10 cellular contexts compared by ENCODE assay signal in the genomic region with DNA sequence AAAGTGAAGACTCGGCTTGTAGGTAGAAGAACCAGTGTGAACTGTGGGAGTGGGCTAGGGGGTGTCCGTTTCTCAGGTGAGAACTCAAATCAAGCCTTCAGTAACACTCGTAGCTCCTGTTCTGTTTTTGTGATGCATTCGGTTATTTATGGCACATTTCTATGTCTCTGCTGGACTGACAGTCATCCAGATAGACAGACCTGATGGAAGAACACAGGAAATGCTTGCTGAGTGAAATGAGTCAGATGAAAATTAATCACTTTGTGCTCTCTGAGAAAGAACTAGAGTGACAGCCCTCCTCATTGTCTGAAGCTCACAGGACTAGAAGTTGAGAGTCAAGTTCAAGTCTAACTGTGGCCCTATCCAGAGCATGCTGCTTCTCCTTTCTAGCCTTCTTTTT.
DNase-seq lines count a peak whose midpoint lies in the region; ATAC-seq and TF ChIP-seq lines count a peak whose summit lies in the region.
"Had no signal": no experiment of that assay in that cellular context is flagged by ENCODE, and none has a peak within 500 bp of the region (broad histone marks: within the 10 kb centered on the region; RNA-seq: fewer than 3 reads in every experiment).

No MANE protein-coding gene starts in this region.

- no peaks in the 10 kb centered on the region for H3K36me3 Mint-ChIP-seq in T-helper 1 cell treated with Interleukin-12 subunit alpha and Interleukin-12 subunit beta and Interleukin-4 antibody, amounts not matched to agents 30 μg/mL and 1 μg/mL, for 36 hours (ENCODE audit: low read depth)
- H3K36me3 Mint-ChIP-seq in immature natural killer cell, result no peaks in the 10 kb centered on the region

- no peak overlapping the region for H3K4me3 Mint-ChIP-seq in T-helper 1 cell treated with Interleukin-12 subunit alpha and Interleukin-12 subunit beta and Interleukin-4 antibody, amounts not matched to agents 30 μg/mL and 1 μg/mL, for 36 hours
- no peak overlapping the region for H3K4me3 Mint-ChIP-seq in immature natural killer cell

- no peak for TF ChIP-seq CTCF in A673 (conservative IDR thresholded peaks at IDR 0.05; ENCODE audit: low read depth, low read length)

- ATAC-seq in GM19025 (IDR thresholded peaks at IDR 0.05; ENCODE audit: low read depth, unreplicated experiment) (peak; percentile 91), HG02970 (IDR thresholded peaks at IDR 0.05; ENCODE audit: low FRiP score, unreplicated experiment) (peak; percentile 91), left cardiac atrium (no peak)

- POLR2A ChIA-PET in A673 (lab: Charles Lee; ENCODE audit: low non-redundant PET), result no interaction called here

- H3K27me3 Mint-ChIP-seq in T-helper 1 cell treated with Interleukin-12 subunit alpha and Interleukin-12 subunit beta and Interleukin-4 antibody, amounts not matched to agents 30 μg/mL and 1 μg/mL, for 36 hours (ENCODE audit: low read depth), result no peaks in the 10 kb centered on the region
- peaks cover 0 to 3% (median 2%) of the 10 kb centered on the region in 3 donors for H3K27me3 Mint-ChIP-seq in immature natural killer cell (ENCODE audit: low read depth in 3 of 3)

- H3K27ac Mint-ChIP-seq in T-helper 1 cell treated with Interleukin-12 subunit alpha and Interleukin-12 subunit beta and Interleukin-4 antibody, amounts not matched to agents 30 μg/mL and 1 μg/mL, for 36 hours, result peak overlapping the region; percentile 38
- no peak overlapping the region for H3K27ac Mint-ChIP-seq in immature natural killer cell

- intact Hi-C loops in A673 (cut with micrococcal nuclease; ENCODE audit: unreplicated experiment), result no loop called here
- intact Hi-C loops in left cardiac atrium (cut with DNase I), result no loop called here

- H3K9me3 Mint-ChIP-seq in T-helper 1 cell treated with Interleukin-12 subunit alpha and Interleukin-12 subunit beta and Interleukin-4 antibody, amounts not matched to agents 30 μg/mL and 1 μg/mL, for 36 hours, result no peaks in the 10 kb centered on the region
- H3K9me3 Mint-ChIP-seq in immature natural killer cell, result peaks cover 0 to 5% (median 0%) of the 10 kb centered on the region in 6 donors

- BruUV-seq in A673 (replicated peaks; lab: Mats Ljungman, UMichigan), result no TSS peak

- no peaks in the 10 kb centered on the region for H3K9me3 ChIP-seq in A673 (ENCODE audit: low read depth, low read length, poor library complexity, severe bottlenecking)
- H3K9me3 ChIP-seq: Caco-2 had no signal

- peaks cover 8% of the 10 kb centered on the region for H3K27me3 ChIP-seq in A673 (replicated peaks; ENCODE audit: insufficient read depth, low read depth, low read length, poor library complexity)

- H3K4me1 ChIP-seq in A673 (ENCODE audit: insufficient read depth, low read length, poor library complexity, severe bottlenecking), result no peaks in the 10 kb centered on the region
- H3K4me1 ChIP-seq: Caco-2 had no signal

- no peak overlapping the region for H3K4me3 ChIP-seq in A673 (ENCODE audit: low read depth, low read length, poor library complexity, severe bottlenecking)

- H3K4me1 Mint-ChIP-seq in T-helper 1 cell treated with Interleukin-12 subunit alpha and Interleukin-12 subunit beta and Interleukin-4 antibody, amounts not matched to agents 30 μg/mL and 1 μg/mL, for 36 hours (ENCODE audit: low read depth), result peaks cover 8% of the 10 kb centered on the region
- H3K4me1 Mint-ChIP-seq in immature natural killer cell, result no peaks in the 10 kb centered on the region

- peak; percentile 72 for DNase-seq in A673 (ENCODE audit: low spot score)
- DNase-seq in iPS-NIHi11 (ENCODE audit: low spot score), result no peak
- DNase-seq in NCI-H1436 treated with DMSO at 0.1 percent for 48 hours (lab: John Stamatoyannopoulos, UW), result no peak
- no peak for DNase-seq in left cardiac atrium
- DNase-seq in immature natural killer cell, result no peak
- DNase-seq: Caco-2, NCI-H146 had no signal

- no peaks in the 10 kb centered on the region for H3K36me3 ChIP-seq in A673 (ENCODE audit: insufficient read depth, low read length, poor library complexity, severe bottlenecking)

- CTCF ChIA-PET in A673 (lab: Charles Lee), result no interaction called here

- no peak overlapping the region for H3K27ac ChIP-seq in A673 (ENCODE audit: low read depth, low read length, poor library complexity, severe bottlenecking)

Comparison
In these comparisons a context has a peak if more than half of its experiments do, and no peak if none do; other contexts are left out.
1. ATAC-seq: peak in GM19025 (single experiment) and HG02970 (single experiment); none in left cardiac atrium (0 of 2).